18 cellular contexts compared by ENCODE assay signal in the genomic region with DNA sequence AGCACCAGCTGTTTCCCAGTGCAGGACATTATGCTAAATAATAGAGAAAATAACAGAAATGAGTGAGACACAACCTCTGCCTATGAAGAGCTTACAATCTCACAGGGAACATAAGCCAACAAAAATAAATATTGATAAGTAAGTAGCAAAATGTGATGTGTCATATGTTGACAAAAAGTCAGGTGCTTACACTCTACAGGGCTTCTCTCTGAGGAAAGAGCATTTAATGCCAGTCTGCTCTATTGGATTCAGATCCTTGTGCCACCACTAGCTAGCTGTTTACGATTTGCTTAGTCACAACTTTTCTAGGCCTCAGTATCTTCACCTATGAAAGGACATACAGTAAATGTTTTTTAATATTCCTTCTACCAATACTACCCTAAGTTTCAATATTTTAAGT.
A peak's percentile ranks its signal among the peaks of the same experiment; 100 is the strongest.
DNase-seq lines count a peak whose midpoint lies in the region; ATAC-seq, FAIRE-seq and TF ChIP-seq lines count a peak whose summit lies in the region.
"Had no signal": no experiment of that assay in that cellular context is flagged by ENCODE, and none has a peak within 500 bp of the region (broad histone marks: within the 10 kb centered on the region; RNA-seq: fewer than 3 reads in every experiment).

No MANE protein-coding gene starts in this region.

- no peaks in the 10 kb centered on the region for H3K79me2 ChIP-seq in SK-N-SH (ENCODE audit: insufficient read depth)
- H3K79me2 ChIP-seq in endothelial cell of umbilical vein (ENCODE audit: control insufficient read depth, insufficient read depth, low read length) = no peaks in the 10 kb centered on the region

- H3K9me3 ChIP-seq in SK-N-SH (no peaks in the 10 kb centered on the region), endothelial cell of umbilical vein (replicated peaks; ENCODE audit: control insufficient read depth, insufficient read depth, low read length) (no peaks in the 10 kb centered on the region), adrenal gland (replicated peaks in 1 of 3) (no peaks in the 10 kb centered on the region)
- H3K9me3 ChIP-seq: BLaER1, Caco-2 had no signal

- dilution Hi-C loops in endothelial cell of umbilical vein (cut with MboI; ENCODE audit: extremely low pct_ligation_motif_present, low sequenced_read_pairs) = no loop called here

- no TSS peak for BruUV-seq in endothelial cell of umbilical vein (replicated peaks; lab: Mats Ljungman, UMichigan)

- CTCF ChIA-PET in SK-N-SH (lab: Yijun Ruan, JAX) (no interaction called here), endothelial cell of umbilical vein (lab: Charles Lee) (no interaction called here)

- 0 out of 2 replicates have a peak overlapping the region, but pooled peaks have one; percentile 13 for H2AFZ ChIP-seq in SK-N-SH (ENCODE audit: low read depth)
- H2AFZ ChIP-seq in endothelial cell of umbilical vein (ENCODE audit: low read depth, low read length) = no peak overlapping the region

- no peak overlapping the region for H3K4me3 Mint-ChIP-seq in type B pancreatic cell
- H3K4me3 Mint-ChIP-seq: CD8-positive, alpha-beta memory T cell; IgD-negative memory B cell had no signal

- H3K9me1 ChIP-seq in endothelial cell of umbilical vein (replicated peaks; ENCODE audit: control insufficient read depth, extremely low read depth, insufficient read depth, low read length) = no peaks in the 10 kb centered on the region

- TF ChIP-seq EP300 in SK-N-SH (IDR thresholded peaks at IDR 0.05; ENCODE audit: borderline replicate concordance in 1 of 2, low read depth in 1 of 2, low read length in 1 of 2) = no peak

- H3K36me3 Mint-ChIP-seq in type B pancreatic cell = no peaks in the 10 kb centered on the region
- H3K36me3 Mint-ChIP-seq: CD8-positive, alpha-beta memory T cell; IgD-negative memory B cell had no signal

- no peaks in the 10 kb centered on the region for H3K36me3 ChIP-seq in SK-N-SH (replicated peaks in 1 of 2; ENCODE audit: control insufficient read depth in 1 of 2, insufficient read depth in 2 of 2, low read length in 1 of 2)
- H3K36me3 ChIP-seq in endothelial cell of umbilical vein (ENCODE audit: control insufficient read depth in 2 of 2, extremely low read depth in 1 of 2, insufficient read depth in 2 of 2, low read length in 2 of 2) = no peaks in the 10 kb centered on the region
- no peaks in the 10 kb centered on the region for H3K36me3 ChIP-seq in adrenal gland (replicated peaks in 1 of 2)
- H3K36me3 ChIP-seq: BLaER1 had no signal

- no peaks in the 10 kb centered on the region for H3K9me2 ChIP-seq in SK-N-SH

- no peak for ATAC-seq in SK-N-SH treated with all-trans-retinoic acid at 6 μM for 48 hours
- ATAC-seq: GM12878, HCT116 had no signal

- intact Hi-C loops in endothelial cell of umbilical vein (cut with micrococcal nuclease) = no loop called here
- intact Hi-C loops in adrenal gland (cut with DNase I) = no loop called here

- TF ChIP-seq CTCF in SK-N-SH (IDR thresholded peaks at IDR 0.05) = no peak
- no peak for TF ChIP-seq CTCF in endothelial cell of umbilical vein (IDR thresholded peaks at IDR 0.05; ENCODE audit: extremely low read depth in 1 of 2, insufficient read depth in 1 of 2, low read depth in 1 of 2, low read length in 2 of 2)
- no peak for TF ChIP-seq CTCF in adrenal gland (IDR thresholded peaks at IDR 0.05)
- no peak for TF ChIP-seq CTCF in type B pancreatic cell (conservative IDR thresholded peaks at IDR 0.05)

- H4K20me1 ChIP-seq in SK-N-SH (ENCODE audit: insufficient read depth) = no peaks in the 10 kb centered on the region
- H4K20me1 ChIP-seq in endothelial cell of umbilical vein (replicated peaks; ENCODE audit: control insufficient read depth, extremely low read depth, insufficient read depth, low read length) = no peaks in the 10 kb centered on the region
- H4K20me1 ChIP-seq: BLaER1 had no signal

- no peak overlapping the region for H3K27ac ChIP-seq in SK-N-SH (ENCODE audit: low read depth in 2 of 2, low read length in 1 of 2)
- no peak overlapping the region for H3K27ac ChIP-seq in endothelial cell of umbilical vein (ENCODE audit: insufficient read depth, low read depth, low read length)
- no peak overlapping the region for H3K27ac ChIP-seq in adrenal gland
- H3K27ac ChIP-seq: BLaER1 had no signal

- H3K9ac ChIP-seq in SK-N-SH (no peak overlapping the region), endothelial cell of umbilical vein (replicated peaks; ENCODE audit: extremely low read depth, insufficient read depth, low read length) (no peak overlapping the region)
- H3K9ac ChIP-seq: BLaER1 had no signal

- H3K27me3 ChIP-seq in SK-N-SH (ENCODE audit: insufficient read depth) (no peaks in the 10 kb centered on the region), endothelial cell of umbilical vein (ENCODE audit: control insufficient read depth in 2 of 2, insufficient read depth in 2 of 2, low read length in 2 of 2) (no peaks in the 10 kb centered on the region), adrenal gland (no peaks in the 10 kb centered on the region)
- H3K27me3 ChIP-seq: BLaER1 had no signal

- POLR2A ChIA-PET in SK-N-SH (lab: Yijun Ruan, JAX) = no interaction called here
- POLR2A ChIA-PET in endothelial cell of umbilical vein (lab: Charles Lee) = no interaction called here

- WGBS in SK-N-SH (ENCODE audit: low lambda C conversion rate) = 84% methylated on average over 1 of the region's 1 CpG
- 76 to 90% (median 83%) methylated on average over 1 of the region's 1 CpG for WGBS in adrenal gland, 4 donors

- H3K9me3 Mint-ChIP-seq in type B pancreatic cell = no peaks in the 10 kb centered on the region
- H3K9me3 Mint-ChIP-seq: IgD-negative memory B cell had no signal

- H3K4me1 Mint-ChIP-seq in type B pancreatic cell (ENCODE audit: unreplicated experiment) = peaks cover 5% of the 10 kb centered on the region
- H3K4me1 Mint-ChIP-seq: CD8-positive, alpha-beta memory T cell; IgD-negative memory B cell had no signal

- H3K27me3 Mint-ChIP-seq in type B pancreatic cell = no peaks in the 10 kb centered on the region
- H3K27me3 Mint-ChIP-seq: CD8-positive, alpha-beta memory T cell; IgD-negative memory B cell had no signal

- H3K27ac Mint-ChIP-seq in type B pancreatic cell = no peak overlapping the region
- H3K27ac Mint-ChIP-seq: CD8-positive, alpha-beta memory T cell; IgD-negative memory B cell had no signal

- no peaks in the 10 kb centered on the region for H3F3A ChIP-seq in SK-N-SH (replicated peaks; ENCODE audit: insufficient read depth)

- FAIRE-seq in endothelial cell of umbilical vein (lab: Jason Lieb, UNC) = no peak
- FAIRE-seq: GM18507, H1 had no signal

- H3K4me1 ChIP-seq in SK-N-SH (ENCODE audit: control insufficient read depth in 1 of 2, insufficient read depth in 2 of 2, low read depth in 1 of 2, low read length in 1 of 2) = no peaks in the 10 kb centered on the region
- no peaks in the 10 kb centered on the region for H3K4me1 ChIP-seq in endothelial cell of umbilical vein (ENCODE audit: control insufficient read depth, extremely low read depth, insufficient read depth, low read length)
- no peaks in the 10 kb centered on the region for H3K4me1 ChIP-seq in adrenal gland (replicated peaks in 1 of 2)
- H3K4me1 ChIP-seq: BLaER1, Caco-2 had no signal

- DNase-seq in SK-N-SH (no peak), M059J (ENCODE audit: low read depth) (peak; percentile 36), endothelial cell of umbilical vein (ENCODE audit: low read depth, low spot score) (peak; percentile 3), dermis blood vessel endothelial cell (no peak), adrenal gland (no peak), type B pancreatic cell (ENCODE audit: extremely low spot score, unreplicated experiment) (no peak)
- DNase-seq: 8988T; AML-193; Caco-2; CD8-positive, alpha-beta memory T cell; DMS79 had no signal

- no peak for TF ChIP-seq POLR2A in endothelial cell of umbilical vein (IDR thresholded peaks at IDR 0.05; ENCODE audit: low read depth, low read length)
- TF ChIP-seq POLR2A in adrenal gland (IDR thresholded peaks at IDR 0.05) = no peak

- TF ChIP-seq RAD21 in SK-N-SH (IDR thresholded peaks at IDR 0.05; ENCODE audit: low read length) = no peak

- no peak overlapping the region for H3K4me3 ChIP-seq in SK-N-SH (ENCODE audit: low read depth in 2 of 2, low read length in 1 of 2)
- no peak overlapping the region for H3K4me3 ChIP-seq in endothelial cell of umbilical vein (replicated peaks in 1 of 3; ENCODE audit: insufficient read depth in 1 of 3, low read depth in 1 of 3, low read length in 3 of 3)
- H3K4me3 ChIP-seq in adrenal gland = no peak overlapping the region
- H3K4me3 ChIP-seq: BLaER1, GM12878 had no signal

- H3K4me2 ChIP-seq in SK-N-SH = no peak overlapping the region
- no peak overlapping the region for H3K4me2 ChIP-seq in endothelial cell of umbilical vein (ENCODE audit: insufficient read depth, low read length)
- H3K4me2 ChIP-seq: BLaER1 had no signal

TF ChIP-seq in SK-N-SH, 30 proteins besides CTCF, POLR2A, EP300 and RAD21 (continues in another document):
- TF ChIP-seq ELF1 (IDR thresholded peaks at IDR 0.05) = no peak

TF ChIP-seq in endothelial cell of umbilical vein, 7 proteins besides CTCF, POLR2A, EP300 and RAD21:
- no peak for TF ChIP-seq JUN (IDR thresholded peaks at IDR 0.05; ENCODE audit: borderline replicate concordance, insufficient read depth, insufficient read length, low read depth)
- TF ChIP-seq GATA2 (IDR thresholded peaks at IDR 0.05; ENCODE audit: insufficient read depth, insufficient read length, low read depth, low read length) = no peak
- no peak for TF ChIP-seq MAX (IDR thresholded peaks at IDR 0.05; ENCODE audit: insufficient read depth, insufficient read length)
- no peak for TF ChIP-seq MYC (IDR thresholded peaks at IDR 0.05; ENCODE audit: low read depth, low read length)
- no peak for TF ChIP-seq POLR2AphosphoS5 (IDR thresholded peaks at IDR 0.05; ENCODE audit: insufficient read depth, low read depth, low read length)
- no peak for TF ChIP-seq EZH2 (IDR thresholded peaks at IDR 0.05; ENCODE audit: borderline replicate concordance, low read depth, low read length, severe bottlenecking)
- TF ChIP-seq FOS (IDR thresholded peaks at IDR 0.05; ENCODE audit: borderline replicate concordance, insufficient read depth, low read length) = no peak

Comparison
In these comparisons a context has a peak if more than half of its experiments do, and no peak if none do; other contexts are left out.
1. DNase-seq: peak in M059J (single experiment) and endothelial cell of umbilical vein (single experiment); none in SK-N-SH (single experiment), dermis blood vessel endothelial cell (single experiment), adrenal gland (0 of 7) and type B pancreatic cell (single experiment).